17 cellular contexts compared by ENCODE assay signal in genomic region chr9:69076550-69076949, GRCh38.
"Had no signal": no experiment of that assay in that cellular context is flagged by ENCODE, and none has a peak within 500 bp of the region (broad histone marks: within the 10 kb centered on the region; RNA-seq: fewer than 3 reads in every experiment).

No MANE protein-coding gene starts in this region.

- FAIRE-seq: endothelial cell of umbilical vein, small intestine had no signal

- H3K4me3 ChIP-seq: esophagus squamous epithelium, SJSA1, testis had no signal

- DNase-seq: activated CD4-positive, alpha-beta T cell treated with anti-CD3 and anti-CD28 coated beads, Interleukin-2, amount 10 ng/mL, durations not matched to agents 24 days and 14 days; activated CD8-positive, alpha-beta T cell treated with anti-CD3 and anti-CD28 coated beads for 36 hours; activated naive CD4-positive, alpha-beta T cell treated with Interleukin-2 at 50 U/mL for 16 hours; activated naive CD8-positive, alpha-beta T cell treated with anti-CD3 and anti-CD28 coated beads, Interleukin-2, amount 10 ng/mL, durations not matched to agents 7 days and 5 days; activated T-cell treated with anti-CD3 and anti-CD28 coated beads, Interleukin-2, amount 50 U/mL, for 24 hours; amygdala; brain microvascular endothelial cell; effector CD8-positive, alpha-beta T cell; esophagus squamous epithelium; foreskin keratinocyte; immature natural killer cell; small intestine; stimulated activated CD4-positive, alpha-beta T cell treated with anti-CD3 and anti-CD28 coated beads, Interleukin-4, amount 100 ng/mL, for 1 hour; stimulated activated naive CD8-positive, alpha-beta T cell treated with anti-CD3 and anti-CD28 coated beads, Interleukin-15, amount 100 ng/mL, for 72 hours; testis had no signal

- H3K27me3 ChIP-seq: brain microvascular endothelial cell, esophagus squamous epithelium, foreskin keratinocyte, SJSA1, testis had no signal

- H3K9me3 ChIP-seq: esophagus squamous epithelium, SJSA1, testis had no signal

- ATAC-seq: activated CD8-positive, alpha-beta T cell treated with anti-CD3 and anti-CD28 coated beads for 36 hours; foreskin keratinocyte; stimulated activated naive CD8-positive, alpha-beta T cell treated with anti-CD3 and anti-CD28 coated beads, Interleukin-15, amount 100 ng/mL, for 72 hours had no signal

- H3K27ac ChIP-seq: brain microvascular endothelial cell, foreskin keratinocyte, SJSA1, testis had no signal

- H3K4me1 ChIP-seq: esophagus squamous epithelium, foreskin keratinocyte, SJSA1 had no signal

- H3K36me3 ChIP-seq: brain microvascular endothelial cell, SJSA1 had no signal
